ENCODE assay signal across 8 cellular contexts in genomic region chr7:99498546-99498944, GRCh38. TPM values are rescaled to one million over a fixed set of nuclear protein-coding genes. Genes with fewer than 3 reads are reported as not detected.
DNase-seq lines count a peak whose midpoint lies in the region; ATAC-seq and TF ChIP-seq lines count a peak whose summit lies in the region.

No MANE protein-coding gene starts in this region.

- POLR2A ChIA-PET in HEK293 (lab: Yijun Ruan, JAX) = no interaction called here

- ATAC-seq in gastrocnemius medialis (no peak), GM21390 (IDR thresholded peaks at IDR 0.05; ENCODE audit: unreplicated experiment) (no peak), HG02938 (IDR thresholded peaks at IDR 0.05; ENCODE audit: unreplicated experiment) (no peak), HG03025 (IDR thresholded peaks at IDR 0.05; ENCODE audit: low FRiP score, unreplicated experiment) (no peak)

- peak overlapping the region; percentile 93 for H3K4me3 ChIP-seq in HEK293 (ENCODE audit: low read depth, low read length)
- H3K4me3 ChIP-seq in SJSA1 = peak overlapping the region; percentile 60
- peak overlapping the region; percentile 99 for H3K4me3 ChIP-seq in fibroblast of mammary gland (ENCODE audit: control insufficient read depth, low read depth, low read length)
- H3K4me3 ChIP-seq in gastrocnemius medialis = peak overlapping the region; percentile 77 to 97 (median 94)
- H3K4me3 ChIP-seq in WERI-Rb-1 (ENCODE audit: low read depth, low read length) = no peak overlapping the region

- H3K4me1 ChIP-seq in HEK293 (ENCODE audit: control insufficient read depth, insufficient read depth, low read length) (no peaks in the 10 kb centered on the region), SJSA1 (replicated peaks) (peaks cover 12% of the 10 kb centered on the region), gastrocnemius medialis (peaks cover 24 to 32% of the 10 kb centered on the region in 2 donors)

- peaks cover 9 to 30% of the 10 kb centered on the region in 2 experiments; a peak in 2 of 3 replicates for H3K36me3 ChIP-seq in HEK293 (ENCODE audit: control insufficient read depth in 2 of 2, insufficient read depth in 1 of 2, low read length in 2 of 2)
- H3K36me3 ChIP-seq in SJSA1 = peaks cover 63% of the 10 kb centered on the region
- peaks cover 9 to 43% of the 10 kb centered on the region in 2 donors for H3K36me3 ChIP-seq in gastrocnemius medialis
- H3K36me3 ChIP-seq in WERI-Rb-1 = peaks cover 55% of the 10 kb centered on the region

- in situ Hi-C loops in gastrocnemius medialis (cut with MboI; ENCODE audit: low sequenced_read_pairs in 4 of 4) = no loop called here

- intact Hi-C loops in gastrocnemius medialis (cut with DNase I; ENCODE audit: low total_unique reads) = no loop called here

- CTCF ChIA-PET in HEK293 (lab: Yijun Ruan, JAX) = no interaction called here

- H3K27me3 ChIP-seq in SJSA1 (replicated peaks) = no peaks in the 10 kb centered on the region
- H3K27me3 ChIP-seq in gastrocnemius medialis = no peaks in the 10 kb centered on the region
- H3K27me3 ChIP-seq in WERI-Rb-1 (ENCODE audit: insufficient read depth, low read depth, severe bottlenecking) = no peaks in the 10 kb centered on the region

- H3K9me3 ChIP-seq in HEK293 (ENCODE audit: control insufficient read depth, insufficient read depth, low read depth, low read length) (no peaks in the 10 kb centered on the region), SJSA1 (replicated peaks) (peaks cover 11% of the 10 kb centered on the region), gastrocnemius medialis (peaks cover 2 to 14% (median 4%) of the 10 kb centered on the region in 3 donors), WERI-Rb-1 (ENCODE audit: severe bottlenecking) (peaks cover 5% of the 10 kb centered on the region)

- DNase-seq in SJSA1 (ENCODE audit: low read depth in 1 of 2, low spot score in 2 of 2) (no peak), fibroblast of mammary gland (ENCODE audit: low read depth) (no peak), gastrocnemius medialis (no peak), WERI-Rb-1 (no peak)

- no peak overlapping the region; the same call in 1 of the 2 replicates for H3K27ac ChIP-seq in HEK293 (ENCODE audit: extremely low read depth, low read depth, low read length)
- H3K27ac ChIP-seq in SJSA1 = no peak overlapping the region
- peak overlapping the region; percentile 90 to 97 (median 92) for H3K27ac ChIP-seq in gastrocnemius medialis
- no peak overlapping the region for H3K27ac ChIP-seq in WERI-Rb-1

- TF ChIP-seq POLR2A in gastrocnemius medialis (IDR thresholded peaks at IDR 0.05) = no peak

- TF ChIP-seq CTCF in HEK293 (tag by site-specific recombination; IDR thresholded peaks at IDR 0.05) (no peak), fibroblast of mammary gland (conservative IDR thresholded peaks at IDR 0.05; ENCODE audit: control insufficient read depth, insufficient read depth, low read depth, low read length) (no peak), gastrocnemius medialis (IDR thresholded peaks at IDR 0.05 in 4 of 5, conservative IDR thresholded peaks at IDR 0.05 in 1 of 5) (no peak), WERI-Rb-1 (IDR thresholded peaks at IDR 0.05; ENCODE audit: low read depth, low read length) (no peak)

TF ChIP-seq in HEK293, 187 proteins besides CTCF, POLR2A, EP300 and RAD21:
- TF ChIP-seq ZNF600 (tag by site-specific recombination; IDR thresholded peaks at IDR 0.05) = peak; percentile 36; the same call in 1 of the 2 replicates
- TF ChIP-seq ZBTB17 (tag by site-specific recombination; IDR thresholded peaks at IDR 0.05) = peak; percentile 61
- no peak for TF ChIP-seq ZNF10 (tag by site-specific recombination; IDR thresholded peaks at IDR 0.05)

RNA-seq across cellular contexts. Expression of gene ZNF394, which starts 1.5 kb away (rescaled TPM):
- 16.3 and 24.0 TPM in 2 replicates for total RNA-seq in SJSA1 (2014; rRNA removed; shearing (Covaris generic))
- 10 to 100 TPM; 14.2 to 19.2 (median 15.7) TPM for total RNA-seq in gastrocnemius medialis

RNA-seq across cellular contexts. Expression of gene ZKSCAN5, which starts 5.9 kb away (rescaled TPM):
- total RNA-seq in SJSA1 (2014; rRNA removed; shearing (Covaris generic)) = 10.2 and 16.1 TPM in 2 replicates
- total RNA-seq in gastrocnemius medialis = 10 to 100 TPM in 3 of 4 donors, 1 to 10 TPM in 1; 7.3 to 12.3 (median 10.5) TPM

RNA-seq across cellular contexts. Expression of gene ZNF789, which starts 25.9 kb away (rescaled TPM):
- 3.1 and 11.4 TPM in 2 replicates for total RNA-seq in SJSA1 (2014; rRNA removed; shearing (Covaris generic))
- total RNA-seq in gastrocnemius medialis = 1 to 10 TPM; 1.2 to 2.8 (median 1.4) TPM

RNA-seq across cellular contexts. Expression of gene ATP5MF, which starts 32.6 kb away (rescaled TPM):
- total RNA-seq in SJSA1 (2014; rRNA removed; shearing (Covaris generic)) = 650 and 1,516 TPM in 2 replicates
- total RNA-seq in gastrocnemius medialis = 1,000 to 10,000 TPM; 2,310 to 4,128 (median 2,801) TPM

RNA-seq across cellular contexts. Expression of gene FAM200A, which starts 53.4 kb away (rescaled TPM):
- total RNA-seq in SJSA1 (2014; rRNA removed; shearing (Covaris generic)) = 6.8 and 7.9 TPM in 2 replicates
- 1 to 10 TPM; 2.3 to 5.7 (median 3.8) TPM for total RNA-seq in gastrocnemius medialis

Comparison
In these comparisons a context has a peak if more than half of its experiments do, and no peak if none do; other contexts are left out.
1. H3K27ac ChIP-seq: peak in gastrocnemius medialis (4 of 4); none in HEK293 (single experiment), SJSA1 (single experiment) and WERI-Rb-1 (single experiment).